Comparison of ENCODE assay signal across 19 cellular contexts in genomic region chr12:82605115-82605514, GRCh38.
DNase-seq lines count a peak whose midpoint lies in the region; ATAC-seq lines count a peak whose summit lies in the region.
"Had no signal": no experiment of that assay in that cellular context is flagged by ENCODE, and none has a peak within 500 bp of the region (broad histone marks: within the 10 kb centered on the region; RNA-seq: fewer than 3 reads in every experiment).

No MANE protein-coding gene starts in this region.

- ATAC-seq in GM19043 (IDR thresholded peaks at IDR 0.05; ENCODE audit: low read depth, unreplicated experiment) (peak; percentile 58), GM21723 (IDR thresholded peaks at IDR 0.05; ENCODE audit: unreplicated experiment) (peak; percentile 59), HG03103 (IDR thresholded peaks at IDR 0.05; ENCODE audit: low read depth, unreplicated experiment) (peak; percentile 51)
- ATAC-seq: K562, left ventricle myocardium superior had no signal

- DNase-seq in AG20443 (ENCODE audit: low spot score) = no peak
- no peak for DNase-seq in NCI-H526 (lab: John Stamatoyannopoulos, UW)
- no peak for DNase-seq in RKO (ENCODE audit: low spot score)
- no peak for DNase-seq in activated effector memory CD4-positive, alpha-beta T cell treated with Interleukin-2 at 50 U/mL for 16 hours
- DNase-seq: activated CD4-positive, alpha-beta memory T cell treated with anti-CD3 and anti-CD28 coated beads, Interleukin-2, amount 10 ng/mL, durations not matched to agents 7 days and 5 days; activated T-cell treated with anti-CD3 and anti-CD28 coated beads, Interleukin-2, amount 50 U/mL, for 24 hours; head of caudate nucleus; left ventricle myocardium superior; MV-4-11; NCI-H2081 treated with DMSO at 0.1 percent for 48 hours; NCI-H510A; Right ventricle myocardium superior; spleen; stimulated activated CD8-positive, alpha-beta memory T cell treated with anti-CD3 and anti-CD28 coated beads, Interleukin-4, amount 100 ng/mL, for 48 hours; substantia nigra had no signal
